8 cellular contexts compared by ENCODE assay signal in the genomic region with DNA sequence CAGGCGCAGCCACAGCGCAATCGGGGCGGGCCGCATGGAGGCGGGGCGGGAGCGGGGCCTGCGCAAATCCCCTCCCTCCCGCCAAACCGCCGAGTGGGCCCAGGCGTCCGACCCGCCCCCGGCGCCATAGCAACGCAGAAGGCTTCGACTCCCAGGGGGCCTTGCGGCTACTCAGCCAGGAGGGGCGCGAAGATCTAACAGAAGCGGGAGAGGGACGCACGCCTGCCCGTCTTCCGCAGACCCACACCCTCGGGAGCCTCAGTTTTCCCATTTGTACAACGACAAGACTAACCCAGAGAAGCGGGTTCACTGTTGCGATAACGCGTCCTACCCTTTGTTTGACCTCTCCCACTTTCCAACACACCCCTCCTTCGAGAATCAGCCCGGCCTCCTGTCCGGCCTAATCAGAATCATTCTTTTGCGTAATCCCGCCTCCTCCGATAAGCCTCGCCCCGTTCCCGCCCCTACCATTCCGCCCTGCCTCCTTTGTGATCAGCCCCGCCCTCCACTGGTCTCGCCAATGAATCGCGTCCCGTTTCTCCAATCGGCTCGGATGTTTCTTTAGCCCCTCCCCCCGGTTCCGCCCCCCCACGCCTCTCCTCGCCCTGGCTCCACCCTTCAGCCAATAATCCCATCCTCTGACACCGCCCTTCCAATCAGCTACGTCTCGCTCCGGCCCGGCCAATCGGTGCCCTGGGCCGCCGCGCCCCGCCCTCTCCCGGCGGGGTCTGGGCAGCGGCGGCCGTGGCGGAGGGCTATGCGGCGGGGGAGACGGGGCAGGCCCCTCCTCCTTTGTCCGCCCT. TPM values are rescaled to one million over a fixed set of nuclear protein-coding genes. Genes with fewer than 3 reads are reported as not detected.
DNase-seq lines count a peak whose midpoint lies in the region; ATAC-seq and TF ChIP-seq lines count a peak whose summit lies in the region.

A gene (minus strand): TSS at position 40 of the 803 bp plus-strand sequence. CDS start 4 bp downstream, at position 36.

- peak within 1 kb of the TSS; percentile 82 for H3K4me2 ChIP-seq in OCI-LY7 (ENCODE audit: low read length)

- H3K4me3 Mint-ChIP-seq in Caco-2 (ENCODE audit: unreplicated experiment): peak within 1 kb of the TSS; percentile 89

- H3K79me2 ChIP-seq in OCI-LY7 (ENCODE audit: insufficient read depth, low read depth, low read length): no peaks in the 10 kb centered on the region

- BruUV-seq in Caco-2 (replicated peaks; lab: Mats Ljungman, UMichigan) (no TSS peak), OCI-LY7 (replicated peaks; lab: Mats Ljungman, UMichigan) (no TSS peak)

- peak within 1 kb of the TSS; percentile 34 for H3K27ac ChIP-seq in OCI-LY7 (ENCODE audit: low read depth, low read length, poor library complexity, severe bottlenecking)

- POLR2A ChIA-PET in Caco-2 (lab: Charles Lee) (interaction anchor here (0.5 to 1.2 kb wide), 6 partner anchors 22 to 386 kb away, joined by 3 to 16 read pairs (median 5); a partner anchor contains a TSS), OCI-LY7 (lab: Charles Lee) (interaction anchor here (0.6 kb wide), 1 partner anchor 58 kb away, joined by 3 read pairs; no protein-coding TSS in a partner anchor)

- H3K36me3 Mint-ChIP-seq in Caco-2 (ENCODE audit: insufficient read depth, unreplicated experiment): peaks cover 13% of the 10 kb centered on the region

- no peaks in the 10 kb centered on the region for H3K27me3 Mint-ChIP-seq in Caco-2 (ENCODE audit: insufficient read depth, unreplicated experiment)

- H3K4me1 ChIP-seq in Caco-2 (peaks cover 37% of the 10 kb centered on the region), OCI-LY7 (ENCODE audit: insufficient read depth, low read length, poor library complexity, severe bottlenecking) (peaks cover 16% of the 10 kb centered on the region)

- H3K36me3 ChIP-seq in Caco-2 (ENCODE audit: control insufficient read depth, insufficient read depth, low read length): no peaks in the 10 kb centered on the region; the same call in 1 of the 2 replicates
- H3K36me3 ChIP-seq in OCI-LY7 (ENCODE audit: insufficient read depth, low read length): no peaks in the 10 kb centered on the region

- no peaks in the 10 kb centered on the region for H3K9me3 ChIP-seq in Caco-2
- no peaks in the 10 kb centered on the region for H3K9me3 ChIP-seq in OCI-LY7 (ENCODE audit: low read length)

- peak within 1 kb of the TSS; percentile 97 for H3K4me3 ChIP-seq in Caco-2 (ENCODE audit: low read depth, low read length)
- H3K4me3 ChIP-seq in OCI-LY7 (ENCODE audit: low read depth, low read length, poor library complexity, severe bottlenecking): peak within 1 kb of the TSS; percentile 68
- H3K4me3 ChIP-seq in epithelial cell of esophagus (ENCODE audit: low read length): peak within 1 kb of the TSS; percentile 67

- H3K9me2 ChIP-seq in OCI-LY7 (ENCODE audit: insufficient read depth, low read length): no peaks in the 10 kb centered on the region

- H4K20me1 ChIP-seq in OCI-LY7 (ENCODE audit: insufficient read depth, low read length): no peaks in the 10 kb centered on the region

- intact Hi-C loops in Caco-2 (cut with micrococcal nuclease; ENCODE audit: unreplicated experiment) (loop anchor here (2.0 kb wide), 1 partner anchor 22 kb away; a partner anchor contains a TSS), OCI-LY7 (cut with micrococcal nuclease; ENCODE audit: unreplicated experiment) (no loop called here)

- peak within 1 kb of the TSS; percentile 88 for H3K27ac Mint-ChIP-seq in Caco-2 (ENCODE audit: unreplicated experiment)

- peak within 1 kb of the TSS; percentile 61 for H2AFZ ChIP-seq in OCI-LY7 (ENCODE audit: low read length)

- H3K4me1 Mint-ChIP-seq in Caco-2 (ENCODE audit: low read depth, unreplicated experiment): peaks cover 21% of the 10 kb centered on the region

- H3K9me3 Mint-ChIP-seq in Caco-2 (ENCODE audit: unreplicated experiment): no peaks in the 10 kb centered on the region

- no peaks in the 10 kb centered on the region for H3K27me3 ChIP-seq in Caco-2 (replicated peaks; ENCODE audit: control insufficient read depth, insufficient read depth, low read length)

- ATAC-seq in GM21526 (IDR thresholded peaks at IDR 0.05; ENCODE audit: low FRiP score, unreplicated experiment): peak; percentile 62

- TF ChIP-seq CTCF in Caco-2 (IDR thresholded peaks at IDR 0.05; ENCODE audit: insufficient read depth in 1 of 2, low read depth in 1 of 2, low read length in 1 of 2, severe bottlenecking in 1 of 2, unreplicated experiment in 1 of 2): no peak
- no peak for TF ChIP-seq CTCF in OCI-LY7 (conservative IDR thresholded peaks at IDR 0.05; ENCODE audit: low read length)
- no peak for TF ChIP-seq CTCF in epithelial cell of esophagus (IDR thresholded peaks at IDR 0.05; ENCODE audit: insufficient read depth, low read depth, low read length, missing control alignments)

- DNase-seq in Caco-2 (peak; percentile 97 to 99), HuH-7.5 (ENCODE audit: low spot score) (peak; percentile 98), OCI-LY7 (ENCODE audit: low spot score) (peak; percentile 98), activated T-cell treated with anti-CD3 and anti-CD28 coated beads for 4 hours (peak; percentile 99), epithelial cell of esophagus (ENCODE audit: low read depth) (peak; percentile 99), middle frontal gyrus (ENCODE audit: extremely low spot score, low spot score) (peak; percentile 94)
- peak; percentile 94 to 97 for DNase-seq in stimulated activated CD8-positive, alpha-beta memory T cell treated with anti-CD3 and anti-CD28 coated beads, Interleukin-2, amount 100 ng/mL, for 1 hour (ENCODE audit: low read depth in 2 of 2)

- CTCF ChIA-PET in Caco-2 (lab: Charles Lee): interaction anchor here (0.5 to 1.6 kb wide), 10 partner anchors 11 to 1460 kb away, joined by 3 to 8 read pairs (median 4); a partner anchor contains a TSS
- CTCF ChIA-PET in OCI-LY7 (lab: Charles Lee; ENCODE audit: unreplicated experiment): interaction anchor here (0.6 kb wide), 1 partner anchor 328 kb away, joined by 4 read pairs; no protein-coding TSS in a partner anchor

RNA-seq across cellular contexts. Expression of the gene that starts here (rescaled TPM):
- 6.4 and 9.8 TPM in 2 replicates for total RNA-seq in Caco-2 (2022)
- 1.9 and 8.3 TPM in 2 replicates for total RNA-seq in OCI-LY7 (2014; rRNA removed; shearing (Covaris generic))
- total RNA-seq in OCI-LY7 (2022): 13.0 and 15.7 TPM in 2 replicates

Comparison
In these comparisons a context has a peak if more than half of its experiments do, and no peak if none do; other contexts are left out.
1. Peak in every context shown above with its lines: DNase-seq, ATAC-seq, H3K4me3 ChIP-seq and H3K27ac ChIP-seq.